In the genomic region with DNA sequence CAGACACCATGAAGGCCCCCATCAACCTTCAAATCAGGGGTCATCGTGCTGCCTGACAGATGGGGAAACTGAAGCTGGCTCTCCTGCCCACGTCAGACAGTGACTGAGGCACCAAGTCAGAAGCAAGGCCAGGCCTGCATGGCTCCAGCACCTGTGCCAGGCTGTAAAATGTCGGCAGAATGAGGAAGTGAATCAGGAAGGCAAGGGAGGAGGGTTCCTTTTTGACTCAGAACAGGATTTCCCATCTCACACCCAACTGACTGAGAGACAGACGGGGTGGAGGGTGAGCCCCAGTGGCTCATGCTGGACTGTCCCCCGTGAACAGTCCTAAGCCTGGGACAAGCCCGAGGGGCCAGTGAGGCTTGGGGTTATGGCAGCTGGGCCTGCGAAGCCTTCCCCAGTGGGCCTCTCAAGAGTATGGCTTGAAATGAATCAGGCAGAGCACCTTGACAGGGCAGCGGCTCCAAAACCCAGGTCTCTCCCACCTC, we compare ENCODE assay signal across 1 cellular context.
TF ChIP-seq lines count a peak whose summit lies in the region.

No MANE protein-coding gene starts in this region.

TF ChIP-seq in GM12878, 131 proteins besides CTCF, POLR2A, EP300 and RAD21 (continued from another document):
- TF ChIP-seq, protein P1, sequence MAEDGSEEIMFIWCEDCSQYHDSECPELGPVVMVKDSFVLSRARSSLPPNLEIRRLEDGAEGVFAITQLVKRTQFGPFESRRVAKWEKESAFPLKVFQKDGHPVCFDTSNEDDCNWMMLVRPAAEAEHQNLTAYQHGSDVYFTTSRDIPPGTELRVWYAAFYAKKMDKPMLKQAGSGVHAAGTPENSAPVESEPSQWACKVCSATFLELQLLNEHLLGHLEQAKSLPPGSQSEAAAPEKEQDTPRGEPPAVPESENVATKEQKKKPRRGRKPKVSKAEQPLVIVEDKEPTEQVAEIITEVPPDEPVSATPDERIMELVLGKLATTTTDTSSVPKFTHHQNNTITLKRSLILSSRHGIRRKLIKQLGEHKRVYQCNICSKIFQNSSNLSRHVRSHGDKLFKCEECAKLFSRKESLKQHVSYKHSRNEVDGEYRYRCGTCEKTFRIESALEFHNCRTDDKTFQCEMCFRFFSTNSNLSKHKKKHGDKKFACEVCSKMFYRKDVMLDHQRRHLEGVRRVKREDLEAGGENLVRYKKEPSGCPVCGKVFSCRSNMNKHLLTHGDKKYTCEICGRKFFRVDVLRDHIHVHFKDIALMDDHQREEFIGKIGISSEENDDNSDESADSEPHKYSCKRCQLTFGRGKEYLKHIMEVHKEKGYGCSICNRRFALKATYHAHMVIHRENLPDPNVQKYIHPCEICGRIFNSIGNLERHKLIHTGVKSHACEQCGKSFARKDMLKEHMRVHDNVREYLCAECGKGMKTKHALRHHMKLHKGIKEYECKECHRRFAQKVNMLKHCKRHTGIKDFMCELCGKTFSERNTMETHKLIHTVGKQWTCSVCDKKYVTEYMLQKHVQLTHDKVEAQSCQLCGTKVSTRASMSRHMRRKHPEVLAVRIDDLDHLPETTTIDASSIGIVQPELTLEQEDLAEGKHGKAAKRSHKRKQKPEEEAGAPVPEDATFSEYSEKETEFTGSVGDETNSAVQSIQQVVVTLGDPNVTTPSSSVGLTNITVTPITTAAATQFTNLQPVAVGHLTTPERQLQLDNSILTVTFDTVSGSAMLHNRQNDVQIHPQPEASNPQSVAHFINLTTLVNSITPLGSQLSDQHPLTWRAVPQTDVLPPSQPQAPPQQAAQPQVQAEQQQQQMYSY (CRISPR knock-in tag; IDR thresholded peaks at IDR 0.05), result peak; percentile 80; the same call in 1 of the 2 replicates
- TF ChIP-seq ETV6 (conservative IDR thresholded peaks at IDR 0.05 in 1 of 2, IDR thresholded peaks at IDR 0.05 in 1 of 2; ENCODE audit: borderline replicate concordance in 1 of 2, low read depth in 1 of 2) (peak in 1 of 2 experiments; percentile 99; a peak in 2 of 4 replicates), SRF (IDR thresholded peaks at IDR 0.05; ENCODE audit: low read depth in 2 of 2, low read length in 2 of 2) (peak in 1 of 2 experiments; percentile 73; a peak in 2 of 4 replicates), TBL1XR1 (IDR thresholded peaks at IDR 0.05; ENCODE audit: low read depth, low read length) (peak; percentile 77; the same call in 1 of the 2 replicates), POU2F2 (IDR thresholded peaks at IDR 0.05; ENCODE audit: borderline replicate concordance, low read depth, low read length) (peak; percentile 70; the same call in 1 of the 3 replicates), BCL11A (IDR thresholded peaks at IDR 0.05; ENCODE audit: low read depth, low read length) (peak; percentile 96), SUPT20H (IDR thresholded peaks at IDR 0.05; ENCODE audit: borderline replicate concordance, control insufficient read depth, low read depth, low read length) (no peak), CREB1 (IDR thresholded peaks at IDR 0.05; ENCODE audit: low read depth) (peak; percentile 62; the same call in 1 of the 2 replicates), HCFC1 (IDR thresholded peaks at IDR 0.05; ENCODE audit: low read length) (peak; percentile 38), FOXK2 (IDR thresholded peaks at IDR 0.05) (no peak), POLR2AphosphoS5 (IDR thresholded peaks at IDR 0.05; ENCODE audit: low read length) (0 out of 2 replicates have a peak, but pooled peaks have one; percentile 68), DPF2 (IDR thresholded peaks at IDR 0.05) (peak; percentile 100), STAT3 (IDR thresholded peaks at IDR 0.05; ENCODE audit: low read depth, low read length) (no peak), ZNF622 (IDR thresholded peaks at IDR 0.05) (no peak), PAX5 (IDR thresholded peaks at IDR 0.05; ENCODE audit: borderline replicate concordance, low read depth, low read length) (peak; percentile 92), POLR2AphosphoS2 (IDR thresholded peaks at IDR 0.05; ENCODE audit: low read depth, low read length) (no peak), BMI1 (IDR thresholded peaks at IDR 0.05; ENCODE audit: borderline replicate concordance) (peak; percentile 76), RUNX3 (IDR thresholded peaks at IDR 0.05; ENCODE audit: low read length) (peak; percentile 79), IKZF1 (conservative IDR thresholded peaks at IDR 0.05) (peak; percentile 99), ZBED1 (IDR thresholded peaks at IDR 0.05; ENCODE audit: borderline replicate concordance) (peak; percentile 83; the same call in 1 of the 2 replicates), NFXL1 (IDR thresholded peaks at IDR 0.05; ENCODE audit: borderline replicate concordance) (no peak), LARP7 (IDR thresholded peaks at IDR 0.05) (0 out of 2 replicates have a peak, but pooled peaks have one; percentile 35), CREM (IDR thresholded peaks at IDR 0.05; ENCODE audit: low read depth) (peak; percentile 89), ZNF207 (IDR thresholded peaks at IDR 0.05; ENCODE audit: borderline replicate concordance) (0 out of 2 replicates have a peak, but pooled peaks have one; percentile 25), SP1 (IDR thresholded peaks at IDR 0.05; ENCODE audit: low read depth, low read length) (peak; percentile 80), BHLHE40 (IDR thresholded peaks at IDR 0.05; ENCODE audit: borderline replicate concordance in 1 of 2, low read depth in 2 of 2, low read length in 1 of 2) (peak in 1 of 2 experiments; percentile 86; a peak in 2 of 4 replicates)
- TF ChIP-seq, protein P2, sequence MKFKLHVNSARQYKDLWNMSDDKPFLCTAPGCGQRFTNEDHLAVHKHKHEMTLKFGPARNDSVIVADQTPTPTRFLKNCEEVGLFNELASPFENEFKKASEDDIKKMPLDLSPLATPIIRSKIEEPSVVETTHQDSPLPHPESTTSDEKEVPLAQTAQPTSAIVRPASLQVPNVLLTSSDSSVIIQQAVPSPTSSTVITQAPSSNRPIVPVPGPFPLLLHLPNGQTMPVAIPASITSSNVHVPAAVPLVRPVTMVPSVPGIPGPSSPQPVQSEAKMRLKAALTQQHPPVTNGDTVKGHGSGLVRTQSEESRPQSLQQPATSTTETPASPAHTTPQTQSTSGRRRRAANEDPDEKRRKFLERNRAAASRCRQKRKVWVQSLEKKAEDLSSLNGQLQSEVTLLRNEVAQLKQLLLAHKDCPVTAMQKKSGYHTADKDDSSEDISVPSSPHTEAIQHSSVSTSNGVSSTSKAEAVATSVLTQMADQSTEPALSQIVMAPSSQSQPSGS (IDR thresholded peaks at IDR 0.05; ENCODE audit: low read length), result peak; percentile 72
- TF ChIP-seq, protein P3, sequence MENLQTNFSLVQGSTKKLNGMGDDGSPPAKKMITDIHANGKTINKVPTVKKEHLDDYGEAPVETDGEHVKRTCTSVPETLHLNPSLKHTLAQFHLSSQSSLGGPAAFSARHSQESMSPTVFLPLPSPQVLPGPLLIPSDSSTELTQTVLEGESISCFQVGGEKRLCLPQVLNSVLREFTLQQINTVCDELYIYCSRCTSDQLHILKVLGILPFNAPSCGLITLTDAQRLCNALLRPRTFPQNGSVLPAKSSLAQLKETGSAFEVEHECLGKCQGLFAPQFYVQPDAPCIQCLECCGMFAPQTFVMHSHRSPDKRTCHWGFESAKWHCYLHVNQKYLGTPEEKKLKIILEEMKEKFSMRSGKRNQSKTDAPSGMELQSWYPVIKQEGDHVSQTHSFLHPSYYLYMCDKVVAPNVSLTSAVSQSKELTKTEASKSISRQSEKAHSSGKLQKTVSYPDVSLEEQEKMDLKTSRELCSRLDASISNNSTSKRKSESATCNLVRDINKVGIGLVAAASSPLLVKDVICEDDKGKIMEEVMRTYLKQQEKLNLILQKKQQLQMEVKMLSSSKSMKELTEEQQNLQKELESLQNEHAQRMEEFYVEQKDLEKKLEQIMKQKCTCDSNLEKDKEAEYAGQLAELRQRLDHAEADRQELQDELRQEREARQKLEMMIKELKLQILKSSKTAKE (IDR thresholded peaks at IDR 0.05; ENCODE audit: low read depth, poor library complexity, severe bottlenecking), result peak; percentile 95
- TF ChIP-seq, protein P4, sequence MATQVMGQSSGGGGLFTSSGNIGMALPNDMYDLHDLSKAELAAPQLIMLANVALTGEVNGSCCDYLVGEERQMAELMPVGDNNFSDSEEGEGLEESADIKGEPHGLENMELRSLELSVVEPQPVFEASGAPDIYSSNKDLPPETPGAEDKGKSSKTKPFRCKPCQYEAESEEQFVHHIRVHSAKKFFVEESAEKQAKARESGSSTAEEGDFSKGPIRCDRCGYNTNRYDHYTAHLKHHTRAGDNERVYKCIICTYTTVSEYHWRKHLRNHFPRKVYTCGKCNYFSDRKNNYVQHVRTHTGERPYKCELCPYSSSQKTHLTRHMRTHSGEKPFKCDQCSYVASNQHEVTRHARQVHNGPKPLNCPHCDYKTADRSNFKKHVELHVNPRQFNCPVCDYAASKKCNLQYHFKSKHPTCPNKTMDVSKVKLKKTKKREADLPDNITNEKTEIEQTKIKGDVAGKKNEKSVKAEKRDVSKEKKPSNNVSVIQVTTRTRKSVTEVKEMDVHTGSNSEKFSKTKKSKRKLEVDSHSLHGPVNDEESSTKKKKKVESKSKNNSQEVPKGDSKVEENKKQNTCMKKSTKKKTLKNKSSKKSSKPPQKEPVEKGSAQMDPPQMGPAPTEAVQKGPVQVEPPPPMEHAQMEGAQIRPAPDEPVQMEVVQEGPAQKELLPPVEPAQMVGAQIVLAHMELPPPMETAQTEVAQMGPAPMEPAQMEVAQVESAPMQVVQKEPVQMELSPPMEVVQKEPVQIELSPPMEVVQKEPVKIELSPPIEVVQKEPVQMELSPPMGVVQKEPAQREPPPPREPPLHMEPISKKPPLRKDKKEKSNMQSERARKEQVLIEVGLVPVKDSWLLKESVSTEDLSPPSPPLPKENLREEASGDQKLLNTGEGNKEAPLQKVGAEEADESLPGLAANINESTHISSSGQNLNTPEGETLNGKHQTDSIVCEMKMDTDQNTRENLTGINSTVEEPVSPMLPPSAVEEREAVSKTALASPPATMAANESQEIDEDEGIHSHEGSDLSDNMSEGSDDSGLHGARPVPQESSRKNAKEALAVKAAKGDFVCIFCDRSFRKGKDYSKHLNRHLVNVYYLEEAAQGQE (IDR thresholded peaks at IDR 0.05; ENCODE audit: low read depth, low read length), result no peak
- TF ChIP-seq, protein P5, sequence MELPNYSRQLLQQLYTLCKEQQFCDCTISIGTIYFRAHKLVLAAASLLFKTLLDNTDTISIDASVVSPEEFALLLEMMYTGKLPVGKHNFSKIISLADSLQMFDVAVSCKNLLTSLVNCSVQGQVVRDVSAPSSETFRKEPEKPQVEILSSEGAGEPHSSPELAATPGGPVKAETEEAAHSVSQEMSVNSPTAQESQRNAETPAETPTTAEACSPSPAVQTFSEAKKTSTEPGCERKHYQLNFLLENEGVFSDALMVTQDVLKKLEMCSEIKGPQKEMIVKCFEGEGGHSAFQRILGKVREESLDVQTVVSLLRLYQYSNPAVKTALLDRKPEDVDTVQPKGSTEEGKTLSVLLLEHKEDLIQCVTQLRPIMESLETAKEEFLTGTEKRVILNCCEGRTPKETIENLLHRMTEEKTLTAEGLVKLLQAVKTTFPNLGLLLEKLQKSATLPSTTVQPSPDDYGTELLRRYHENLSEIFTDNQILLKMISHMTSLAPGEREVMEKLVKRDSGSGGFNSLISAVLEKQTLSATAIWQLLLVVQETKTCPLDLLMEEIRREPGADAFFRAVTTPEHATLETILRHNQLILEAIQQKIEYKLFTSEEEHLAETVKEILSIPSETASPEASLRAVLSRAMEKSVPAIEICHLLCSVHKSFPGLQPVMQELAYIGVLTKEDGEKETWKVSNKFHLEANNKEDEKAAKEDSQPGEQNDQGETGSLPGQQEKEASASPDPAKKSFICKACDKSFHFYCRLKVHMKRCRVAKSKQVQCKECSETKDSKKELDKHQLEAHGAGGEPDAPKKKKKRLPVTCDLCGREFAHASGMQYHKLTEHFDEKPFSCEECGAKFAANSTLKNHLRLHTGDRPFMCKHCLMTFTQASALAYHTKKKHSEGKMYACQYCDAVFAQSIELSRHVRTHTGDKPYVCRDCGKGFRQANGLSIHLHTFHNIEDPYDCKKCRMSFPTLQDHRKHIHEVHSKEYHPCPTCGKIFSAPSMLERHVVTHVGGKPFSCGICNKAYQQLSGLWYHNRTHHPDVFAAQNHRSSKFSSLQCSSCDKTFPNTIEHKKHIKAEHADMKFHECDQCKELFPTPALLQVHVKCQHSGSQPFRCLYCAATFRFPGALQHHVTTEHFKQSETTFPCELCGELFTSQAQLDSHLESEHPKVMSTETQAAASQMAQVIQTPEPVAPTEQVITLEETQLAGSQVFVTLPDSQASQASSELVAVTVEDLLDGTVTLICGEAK (IDR thresholded peaks at IDR 0.05; ENCODE audit: borderline replicate concordance), result peak; percentile 25; the same call in 1 of the 2 replicates
- TF ChIP-seq, protein P6, sequence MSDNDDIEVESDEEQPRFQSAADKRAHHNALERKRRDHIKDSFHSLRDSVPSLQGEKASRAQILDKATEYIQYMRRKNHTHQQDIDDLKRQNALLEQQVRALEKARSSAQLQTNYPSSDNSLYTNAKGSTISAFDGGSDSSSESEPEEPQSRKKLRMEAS (IDR thresholded peaks at IDR 0.05; ENCODE audit: low read depth, low read length), result peak; percentile 69; the same call in 1 of the 2 replicates
- TF ChIP-seq, protein P7, sequence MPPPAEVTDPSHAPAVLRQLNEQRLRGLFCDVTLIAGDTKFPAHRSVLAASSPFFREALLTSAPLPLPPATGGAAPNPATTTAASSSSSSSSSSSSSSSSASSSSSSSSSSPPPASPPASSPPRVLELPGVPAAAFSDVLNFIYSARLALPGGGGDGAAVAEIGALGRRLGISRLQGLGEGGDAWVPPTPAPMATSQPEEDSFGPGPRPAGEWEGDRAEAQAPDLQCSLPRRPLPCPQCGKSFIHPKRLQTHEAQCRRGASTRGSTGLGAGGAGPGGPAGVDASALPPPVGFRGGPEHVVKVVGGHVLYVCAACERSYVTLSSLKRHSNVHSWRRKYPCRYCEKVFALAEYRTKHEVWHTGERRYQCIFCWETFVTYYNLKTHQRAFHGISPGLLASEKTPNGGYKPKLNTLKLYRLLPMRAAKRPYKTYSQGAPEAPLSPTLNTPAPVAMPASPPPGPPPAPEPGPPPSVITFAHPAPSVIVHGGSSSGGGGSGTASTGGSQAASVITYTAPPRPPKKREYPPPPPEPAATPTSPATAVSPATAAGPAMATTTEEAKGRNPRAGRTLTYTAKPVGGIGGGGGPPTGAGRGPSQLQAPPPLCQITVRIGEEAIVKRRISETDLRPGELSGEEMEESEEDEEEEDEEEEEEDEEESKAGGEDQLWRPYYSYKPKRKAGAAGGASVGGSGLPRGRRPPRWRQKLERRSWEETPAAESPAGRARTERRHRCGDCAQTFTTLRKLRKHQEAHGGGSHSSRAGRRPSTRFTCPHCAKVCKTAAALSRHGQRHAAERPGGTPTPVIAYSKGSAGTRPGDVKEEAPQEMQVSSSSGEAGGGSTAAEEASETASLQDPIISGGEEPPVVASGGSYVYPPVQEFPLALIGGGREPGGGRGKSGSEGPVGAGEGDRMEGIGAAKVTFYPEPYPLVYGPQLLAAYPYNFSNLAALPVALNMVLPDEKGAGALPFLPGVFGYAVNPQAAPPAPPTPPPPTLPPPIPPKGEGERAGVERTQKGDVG (CRISPR knock-in tag; IDR thresholded peaks at IDR 0.05), result 0 out of 2 replicates have a peak, but pooled peaks have one; percentile 30
